Comparison of ENCODE assay signal across 8 cellular contexts in the genomic region with DNA sequence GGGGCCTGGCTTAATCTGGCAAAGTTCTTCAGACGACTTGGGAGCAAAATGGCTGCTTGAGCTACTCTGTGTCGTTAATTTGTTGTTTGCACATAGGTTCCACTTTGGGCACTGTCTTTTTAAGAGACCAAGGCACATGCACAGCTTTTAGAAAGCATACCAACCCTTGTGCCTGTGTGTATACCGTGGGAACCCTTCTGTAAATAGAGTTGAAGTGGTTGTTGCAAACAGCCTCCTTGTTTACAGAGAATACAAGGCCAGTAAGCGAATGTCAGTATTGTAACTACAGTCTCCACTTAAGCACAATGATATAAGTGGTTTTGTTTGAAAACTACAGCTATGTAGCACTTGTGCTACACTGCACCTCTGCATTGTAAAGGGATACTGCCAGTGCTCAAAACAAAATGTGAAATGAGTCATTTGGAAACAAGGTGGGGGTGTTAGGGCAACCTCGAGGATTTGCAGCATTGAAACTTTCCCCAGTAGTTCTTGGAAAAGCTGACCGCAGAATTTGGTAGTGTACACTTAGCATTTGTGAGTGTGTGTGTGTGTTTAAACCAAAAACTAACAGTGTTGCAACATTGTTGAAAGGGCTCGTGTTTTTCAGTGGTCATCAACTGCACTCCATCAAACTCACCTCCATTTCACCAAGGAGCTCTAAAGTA.
DNase-seq lines count a peak whose midpoint lies in the region; ATAC-seq, FAIRE-seq and TF ChIP-seq lines count a peak whose summit lies in the region.

No MANE protein-coding gene starts in this region.

- H2AFZ ChIP-seq in osteoblast (ENCODE audit: low read length) = no peak overlapping the region

- peak overlapping the region; percentile 8 for H3K4me2 ChIP-seq in osteoblast (ENCODE audit: insufficient read depth, low read length)

- no peak for TF ChIP-seq CTCF in osteoblast (IDR thresholded peaks at IDR 0.05; ENCODE audit: extremely low read depth, low read depth, low read length)
- TF ChIP-seq CTCF in colonic mucosa (IDR thresholded peaks at IDR 0.05) = no peak
- no peak for TF ChIP-seq CTCF in stomach (IDR thresholded peaks at IDR 0.05)

- H3K27me3 ChIP-seq in osteoblast (ENCODE audit: insufficient read depth, low read length) (no peaks in the 10 kb centered on the region), colonic mucosa (no peaks in the 10 kb centered on the region), stomach (no peaks in the 10 kb centered on the region)

- H4K20me1 ChIP-seq in osteoblast (ENCODE audit: insufficient read depth, low read length) = no peaks in the 10 kb centered on the region

- H3K4me1 ChIP-seq in osteoblast (ENCODE audit: insufficient read depth, low read length) = peaks cover 13% of the 10 kb centered on the region
- no peaks in the 10 kb centered on the region for H3K4me1 ChIP-seq in colonic mucosa
- H3K4me1 ChIP-seq in stomach = peaks cover 0 to 15% (median 7%) of the 10 kb centered on the region in 4 donors

- H3K79me2 ChIP-seq in osteoblast (ENCODE audit: insufficient read depth, low read length) = no peaks in the 10 kb centered on the region

- TF ChIP-seq EP300 in stomach (IDR thresholded peaks at IDR 0.05) = no peak

- DNase-seq in activated CD4-positive, alpha-beta T cell treated with anti-CD3 and anti-CD28 coated beads, Interleukin-2, amount 50 U/mL, for 48 hours = peak; percentile 29 to 57
- peak; percentile 60 for DNase-seq in osteoblast (ENCODE audit: insufficient read length, low spot score, missing footprints)
- no peak for DNase-seq in colonic mucosa
- no peak for DNase-seq in NCI-H82 treated with DMSO at 0.1 percent for 48 hours (lab: John Stamatoyannopoulos, UW; ENCODE audit: unreplicated experiment)
- DNase-seq in stomach = no peak
- DNase-seq in H54 (ENCODE audit: insufficient read length, low spot score) = no peak

- intact Hi-C loops in colonic mucosa (cut with DNase I) = no loop called here
- intact Hi-C loops in stomach (cut with DNase I; ENCODE audit: low total_unique reads) = no loop called here

- 49 to 61% (median 54%) methylated on average over 7 of the region's 7 CpGs for WGBS in stomach, 5 donors

- H3K9me3 ChIP-seq in osteoblast (ENCODE audit: low read depth, low read length) (no peaks in the 10 kb centered on the region), colonic mucosa (no peaks in the 10 kb centered on the region), stomach (no peaks in the 10 kb centered on the region)

- H3K4me3 ChIP-seq in osteoblast (ENCODE audit: insufficient read depth, low read length) (no peak overlapping the region), colonic mucosa (no peak overlapping the region), stomach (no peak overlapping the region)

- TF ChIP-seq POLR2A in stomach (IDR thresholded peaks at IDR 0.05) = no peak
- no peak for TF ChIP-seq POLR2A in H54 (IDR thresholded peaks at IDR 0.05; ENCODE audit: low read depth, low read length)

- peak; percentile 64 for ATAC-seq in GM18517 (IDR thresholded peaks at IDR 0.05; ENCODE audit: unreplicated experiment)
- peak; percentile 46 for ATAC-seq in HG02973 (IDR thresholded peaks at IDR 0.05; ENCODE audit: unreplicated experiment)

- H3K27ac ChIP-seq in osteoblast (ENCODE audit: low read depth, low read length) (no peak overlapping the region), colonic mucosa (no peak overlapping the region), stomach (peak overlapping the region in 1 of 5 donors; percentile 7)

- H3K36me3 ChIP-seq in osteoblast (ENCODE audit: insufficient read depth, low read length) (peaks cover 3% of the 10 kb centered on the region), colonic mucosa (no peaks in the 10 kb centered on the region), stomach (peaks cover 0 to 53% (median 37%) of the 10 kb centered on the region in 4 donors)

- H3K9ac ChIP-seq in colonic mucosa (ENCODE audit: low read depth in 2 of 2, low read length in 2 of 2) = no peak overlapping the region

- no peak for FAIRE-seq in H54 (lab: Jason Lieb, UNC)

Comparison
In these comparisons a context has a peak if more than half of its experiments do, and no peak if none do; other contexts are left out.
1. DNase-seq: peak in activated CD4-positive, alpha-beta T cell treated with anti-CD3 and anti-CD28 coated beads, Interleukin-2, amount 50 U/mL, for 48 hours (2 of 2) and osteoblast (single experiment); none in colonic mucosa (single experiment), NCI-H82 treated with DMSO at 0.1 percent for 48 hours (single experiment), stomach (single experiment) and H54 (single experiment).